In genomic region chr15:61038387-61038786, GRCh38 we compare ENCODE assay signal across 13 cellular contexts.
A peak's percentile ranks its signal among the peaks of the same experiment; 100 is the strongest.
DNase-seq lines count a peak whose midpoint lies in the region; ATAC-seq, FAIRE-seq and TF ChIP-seq lines count a peak whose summit lies in the region.
"Had no signal": no experiment of that assay in that cellular context is flagged by ENCODE, and none has a peak within 500 bp of the region (broad histone marks: within the 10 kb centered on the region; RNA-seq: fewer than 3 reads in every experiment).

No MANE protein-coding gene starts in this region.

- TF ChIP-seq CTCF in A673 (conservative IDR thresholded peaks at IDR 0.05; ENCODE audit: low read depth, low read length) (no peak), ascending aorta (IDR thresholded peaks at IDR 0.05) (no peak), hepatocyte (IDR thresholded peaks at IDR 0.05; ENCODE audit: poor library complexity) (no peak), pancreas (IDR thresholded peaks at IDR 0.05) (no peak)

- H3K9me3 ChIP-seq in A673 (ENCODE audit: low read depth, low read length, poor library complexity, severe bottlenecking) (no peaks in the 10 kb centered on the region), ascending aorta (no peaks in the 10 kb centered on the region), hepatocyte (ENCODE audit: low read depth) (no peaks in the 10 kb centered on the region), pancreas (no peaks in the 10 kb centered on the region)
- H3K9me3 ChIP-seq: spleen had no signal

- no peak overlapping the region for H2AFZ ChIP-seq in hepatocyte
- H2AFZ ChIP-seq: GM23338 had no signal

- peaks cover 12% of the 10 kb centered on the region for H3K27me3 Mint-ChIP-seq in activated naive CD4-positive, alpha-beta T cell treated with anti-CD3 and anti-CD28 coated beads, Interleukin-2, amount 10 ng/mL, durations not matched to agents 7 days and 5 days

- H3K27me3 ChIP-seq in A673 (replicated peaks; ENCODE audit: insufficient read depth, low read depth, low read length, poor library complexity) = no peaks in the 10 kb centered on the region
- H3K27me3 ChIP-seq in ascending aorta = no peaks in the 10 kb centered on the region
- H3K27me3 ChIP-seq in hepatocyte = no peaks in the 10 kb centered on the region
- no peaks in the 10 kb centered on the region for H3K27me3 ChIP-seq in pancreas
- H3K27me3 ChIP-seq: spleen had no signal

- POLR2A ChIA-PET in A673 (lab: Charles Lee; ENCODE audit: low non-redundant PET) = no interaction called here

- peaks cover 10% of the 10 kb centered on the region for H3K4me1 ChIP-seq in A673 (ENCODE audit: insufficient read depth, low read length, poor library complexity, severe bottlenecking)
- H3K4me1 ChIP-seq in ascending aorta = peaks cover 9 to 20% of the 10 kb centered on the region in 2 donors
- H3K4me1 ChIP-seq in hepatocyte (ENCODE audit: insufficient read depth) = peaks cover 4% of the 10 kb centered on the region
- peaks cover 0 to 17% (median 16%) of the 10 kb centered on the region in 3 donors for H3K4me1 ChIP-seq in pancreas

- no peaks in the 10 kb centered on the region for H3K79me2 ChIP-seq in hepatocyte

- H3K9me2 ChIP-seq in hepatocyte (replicated peaks; ENCODE audit: insufficient read depth) = no peaks in the 10 kb centered on the region

- no peak for FAIRE-seq in pancreas (lab: Jason Lieb, UNC)
- FAIRE-seq: colon had no signal

- H3K4me1 Mint-ChIP-seq in activated naive CD4-positive, alpha-beta T cell treated with anti-CD3 and anti-CD28 coated beads, Interleukin-2, amount 10 ng/mL, durations not matched to agents 7 days and 5 days = no peaks in the 10 kb centered on the region
- H3K4me1 Mint-ChIP-seq: activated T-helper 17 cell treated with anti-CD3 and anti-CD28 coated beads, Interleukin-2, amount 50 U/mL, for 72 hours had no signal

- ATAC-seq in HG03159 (IDR thresholded peaks at IDR 0.05; ENCODE audit: unreplicated experiment) (no peak), esophagus mucosa (no peak), pancreas (no peak)
- ATAC-seq: activated T-helper 17 cell treated with anti-CD3 and anti-CD28 coated beads, Interleukin-2, amount 50 U/mL, for 72 hours; GM23338 had no signal

- H3K36me3 Mint-ChIP-seq in activated naive CD4-positive, alpha-beta T cell treated with anti-CD3 and anti-CD28 coated beads, Interleukin-2, amount 10 ng/mL, durations not matched to agents 7 days and 5 days = no peaks in the 10 kb centered on the region

- H3K27ac Mint-ChIP-seq in activated naive CD4-positive, alpha-beta T cell treated with anti-CD3 and anti-CD28 coated beads, Interleukin-2, amount 10 ng/mL, durations not matched to agents 7 days and 5 days = no peak overlapping the region
- H3K27ac Mint-ChIP-seq: activated T-helper 17 cell treated with anti-CD3 and anti-CD28 coated beads, Interleukin-2, amount 50 U/mL, for 72 hours; GM23338 had no signal

- no peaks in the 10 kb centered on the region for H3K9me3 Mint-ChIP-seq in activated naive CD4-positive, alpha-beta T cell treated with anti-CD3 and anti-CD28 coated beads, Interleukin-2, amount 10 ng/mL, durations not matched to agents 7 days and 5 days
- H3K9me3 Mint-ChIP-seq: activated T-helper 17 cell treated with anti-CD3 and anti-CD28 coated beads, Interleukin-2, amount 50 U/mL, for 72 hours; GM23338 had no signal

- H4K20me1 ChIP-seq in hepatocyte (ENCODE audit: insufficient read depth, poor library complexity, severe bottlenecking) = no peaks in the 10 kb centered on the region

- intact Hi-C loops in A673 (cut with micrococcal nuclease; ENCODE audit: unreplicated experiment) = loop anchor here (10.0 kb wide), 1 partner anchor 454 kb away; no protein-coding TSS in a partner anchor
- intact Hi-C loops in ascending aorta (cut with DNase I) = loop anchor here (5.0 kb wide), 1 partner anchor 96 kb away; no protein-coding TSS in a partner anchor
- intact Hi-C loops in pancreas (cut with DNase I) = no loop called here

- H3K4me2 ChIP-seq in hepatocyte = no peak overlapping the region
- H3K4me2 ChIP-seq: GM23338 had no signal

- no peak overlapping the region for H3K4me3 Mint-ChIP-seq in activated naive CD4-positive, alpha-beta T cell treated with anti-CD3 and anti-CD28 coated beads, Interleukin-2, amount 10 ng/mL, durations not matched to agents 7 days and 5 days
- H3K4me3 Mint-ChIP-seq: activated T-helper 17 cell treated with anti-CD3 and anti-CD28 coated beads, Interleukin-2, amount 50 U/mL, for 72 hours; GM23338 had no signal

- H3K27ac ChIP-seq in A673 (ENCODE audit: low read depth, low read length, poor library complexity, severe bottlenecking) (no peak overlapping the region), ascending aorta (peak overlapping the region; percentile 42 to 60), hepatocyte (no peak overlapping the region), pancreas (no peak overlapping the region)
- H3K27ac ChIP-seq: spleen had no signal

- BruUV-seq in A673 (replicated peaks; lab: Mats Ljungman, UMichigan) = no TSS peak

- no peak overlapping the region for H3K4me3 ChIP-seq in A673 (ENCODE audit: low read depth, low read length, poor library complexity, severe bottlenecking)
- H3K4me3 ChIP-seq in ascending aorta = peak overlapping the region in 1 of 2 donors; percentile 16
- H3K4me3 ChIP-seq in hepatocyte = no peak overlapping the region
- no peak overlapping the region for H3K4me3 ChIP-seq in pancreas
- H3K4me3 ChIP-seq: GM23338, spleen had no signal

- H3K36me3 ChIP-seq in A673 (ENCODE audit: insufficient read depth, low read length, poor library complexity, severe bottlenecking) = no peaks in the 10 kb centered on the region
- H3K36me3 ChIP-seq in ascending aorta = no peaks in the 10 kb centered on the region
- no peaks in the 10 kb centered on the region for H3K36me3 ChIP-seq in hepatocyte (replicated peaks; ENCODE audit: insufficient read depth, low read depth)
- H3K36me3 ChIP-seq in pancreas = no peaks in the 10 kb centered on the region
- H3K36me3 ChIP-seq: spleen had no signal

- peak; percentile 28 for DNase-seq in A673 (ENCODE audit: low spot score)
- DNase-seq in NCI-H1417 treated with DMSO at 0.1 percent for 48 hours (lab: John Stamatoyannopoulos, UW) = peak; percentile 38
- DNase-seq in ascending aorta (ENCODE audit: low spot score in 2 of 2) = no peak
- DNase-seq in hepatocyte (ENCODE audit: low spot score) = peak; percentile 15
- no peak for DNase-seq in activated naive CD4-positive, alpha-beta T cell treated with anti-CD3 and anti-CD28 coated beads, Interleukin-2, amount 10 ng/mL, durations not matched to agents 7 days and 5 days
- DNase-seq in pancreas = no peak
- DNase-seq: spleen; stimulated activated CD8-positive, alpha-beta memory T cell treated with anti-CD3 and anti-CD28 coated beads, Interleukin-4, amount 100 ng/mL, for 48 hours had no signal

- WGBS in hepatocyte (ENCODE audit: low lambda C conversion rate, missing lambda C conversion rate) = 61% methylated on average over 5 of the region's 5 CpGs
- 68 to 69% methylated on average over 5 of the region's 5 CpGs for WGBS in pancreas, 2 donors

- CTCF ChIA-PET in A673 (lab: Charles Lee) = no interaction called here
- CTCF ChIA-PET in activated naive CD4-positive, alpha-beta T cell treated with anti-CD3 and anti-CD28 coated beads, Interleukin-2, amount 10 ng/mL, durations not matched to agents 7 days and 5 days (lab: Charles Lee) = no interaction called here

Comparison
In these comparisons a context has a peak if more than half of its experiments do, and no peak if none do; other contexts are left out.
1. DNase-seq: peak in A673 (single experiment), NCI-H1417 treated with DMSO at 0.1 percent for 48 hours (single experiment) and hepatocyte (single experiment); none in ascending aorta (0 of 2), activated naive CD4-positive, alpha-beta T cell treated with anti-CD3 and anti-CD28 coated beads, Interleukin-2, amount 10 ng/mL, durations not matched to agents 7 days and 5 days (single experiment) and pancreas (0 of 6).
2. H3K27ac ChIP-seq: peak in ascending aorta (2 of 2); none in A673 (single experiment), hepatocyte (single experiment) and pancreas (0 of 4).
3. intact Hi-C loops: an anchor here in A673 (10.0 kb wide) and ascending aorta (5.0 kb wide); none called in pancreas.